Comparison of ENCODE assay signal across 16 cellular contexts in the genomic region with DNA sequence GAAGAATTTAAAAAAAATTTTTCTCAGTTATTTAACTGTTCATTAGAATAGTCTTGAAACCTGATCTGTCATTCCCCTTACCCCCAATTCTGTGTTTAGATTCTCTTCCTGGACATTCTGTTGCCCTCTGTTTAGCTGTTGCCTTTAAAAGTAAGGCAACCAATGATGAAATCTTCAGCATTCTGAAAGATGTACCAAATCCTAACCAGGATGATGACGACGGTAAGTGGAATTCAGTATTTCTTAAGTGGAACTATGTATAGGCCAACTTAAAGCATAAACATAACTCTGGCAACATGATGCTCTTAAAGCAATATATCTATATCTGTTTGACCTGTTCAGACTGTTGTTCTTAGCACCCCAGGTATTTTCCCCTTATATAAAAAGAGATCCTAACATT.
"Had no signal": no experiment of that assay in that cellular context is flagged by ENCODE, and none has a peak within 500 bp of the region (broad histone marks: within the 10 kb centered on the region; RNA-seq: fewer than 3 reads in every experiment).

No MANE protein-coding gene starts in this region.

- H2AFZ ChIP-seq: hepatocyte had no signal

- H3K4me3 Mint-ChIP-seq: activated CD4-positive, alpha-beta memory T cell treated with anti-CD3 and anti-CD28 coated beads, Interleukin-2, amount 10 ng/mL, durations not matched to agents 7 days and 5 days; activated naive CD8-positive, alpha-beta T cell treated with anti-CD3 and anti-CD28 coated beads, Interleukin-2, amount 10 ng/mL, durations not matched to agents 7 days and 5 days; nephron; stimulated activated naive CD8-positive, alpha-beta T cell treated with anti-CD3 and anti-CD28 coated beads, Interleukin-15, Interleukin-2, amounts not matched to agents 100 ng/mL and 50 ng/mL, for 24 hours had no signal

- H3K27me3 Mint-ChIP-seq: activated CD4-positive, alpha-beta memory T cell treated with anti-CD3 and anti-CD28 coated beads, Interleukin-2, amount 10 ng/mL, durations not matched to agents 7 days and 5 days; activated naive CD8-positive, alpha-beta T cell treated with anti-CD3 and anti-CD28 coated beads, Interleukin-2, amount 10 ng/mL, durations not matched to agents 7 days and 5 days; stimulated activated naive CD8-positive, alpha-beta T cell treated with anti-CD3 and anti-CD28 coated beads, Interleukin-15, Interleukin-2, amounts not matched to agents 100 ng/mL and 50 ng/mL, for 24 hours had no signal

- DNase-seq: activated CD4-positive, alpha-beta memory T cell treated with anti-CD3 and anti-CD28 coated beads, Interleukin-2, amount 10 ng/mL, durations not matched to agents 7 days and 5 days; activated effector memory CD4-positive, alpha-beta T cell treated with anti-CD3 and anti-CD28 coated beads, Interleukin-2, amount 50 U/mL, for 16 hours; activated naive CD8-positive, alpha-beta T cell treated with anti-CD3 and anti-CD28 coated beads, Interleukin-2, amount 10 ng/mL, durations not matched to agents 7 days and 5 days; activated T-cell treated with anti-CD3 and anti-CD28 coated beads, Interleukin-2, amount 50 U/mL, for 48 hours; aorta; right lobe of liver; stimulated activated CD4-positive, alpha-beta T cell treated with anti-CD3 and anti-CD28 coated beads, Interleukin-4, amount 100 ng/mL, for 4 hours; stimulated activated CD8-positive, alpha-beta memory T cell treated with anti-CD3 and anti-CD28 coated beads, Interleukin-4, amount 100 ng/mL, for 48 hours; WERI-Rb-1 had no signal

- H3K4me1 ChIP-seq: breast epithelium, right lobe of liver, suprapubic skin had no signal

- H3K4me2 ChIP-seq: hepatocyte, smooth muscle cell had no signal

- H3K27ac Mint-ChIP-seq: activated CD4-positive, alpha-beta memory T cell treated with anti-CD3 and anti-CD28 coated beads, Interleukin-2, amount 10 ng/mL, durations not matched to agents 7 days and 5 days; activated naive CD8-positive, alpha-beta T cell treated with anti-CD3 and anti-CD28 coated beads, Interleukin-2, amount 10 ng/mL, durations not matched to agents 7 days and 5 days; nephron; stimulated activated naive CD8-positive, alpha-beta T cell treated with anti-CD3 and anti-CD28 coated beads, Interleukin-15, Interleukin-2, amounts not matched to agents 100 ng/mL and 50 ng/mL, for 24 hours had no signal

- H3K4me1 Mint-ChIP-seq: nephron had no signal

- H3K79me2 ChIP-seq: hepatocyte had no signal

- ATAC-seq: left lobe of liver had no signal

- H3K9me3 ChIP-seq: breast epithelium, right lobe of liver, suprapubic skin had no signal

- H3K27ac ChIP-seq: breast epithelium, hepatocyte, right lobe of liver, suprapubic skin, WERI-Rb-1 had no signal

- H3K9me3 Mint-ChIP-seq: activated CD4-positive, alpha-beta memory T cell treated with anti-CD3 and anti-CD28 coated beads, Interleukin-2, amount 10 ng/mL, durations not matched to agents 7 days and 5 days; activated naive CD8-positive, alpha-beta T cell treated with anti-CD3 and anti-CD28 coated beads, Interleukin-2, amount 10 ng/mL, durations not matched to agents 7 days and 5 days; nephron; stimulated activated naive CD8-positive, alpha-beta T cell treated with anti-CD3 and anti-CD28 coated beads, Interleukin-15, Interleukin-2, amounts not matched to agents 100 ng/mL and 50 ng/mL, for 24 hours had no signal

- H3K27me3 ChIP-seq: breast epithelium, hepatocyte, right lobe of liver, suprapubic skin had no signal

- H3K4me3 ChIP-seq: breast epithelium, hepatocyte, right lobe of liver, smooth muscle cell, suprapubic skin had no signal
